31 cellular contexts compared by ENCODE assay signal in genomic region chrX:70497026-70497425, GRCh38.
"Had no signal": no experiment of that assay in that cellular context is flagged by ENCODE, and none has a peak within 500 bp of the region (broad histone marks: within the 10 kb centered on the region; RNA-seq: fewer than 3 reads in every experiment).

No MANE protein-coding gene starts in this region.

- H3K27me3 ChIP-seq: adrenal gland, body of pancreas, colonic mucosa had no signal

- H3K9me3 Mint-ChIP-seq: activated CD4-positive, alpha-beta memory T cell treated with anti-CD3 and anti-CD28 coated beads for 36 hours; activated CD4-positive, alpha-beta T cell treated with anti-CD3 and anti-CD28 coated beads, Interleukin-2, amount 10 ng/mL, durations not matched to agents 24 days and 14 days; activated naive CD4-positive, alpha-beta T cell treated with anti-CD3 and anti-CD28 coated beads for 36 hours; activated naive CD4-positive, alpha-beta T cell treated with anti-CD3 and anti-CD28 coated beads, Interleukin-2, amount 50 U/mL, for 24 hours; activated naive CD8-positive, alpha-beta T cell treated with anti-CD3 and anti-CD28 coated beads for 36 hours; activated naive CD8-positive, alpha-beta T cell treated with anti-CD3 and anti-CD28 coated beads, Interleukin-2, amount 50 U/mL, for 24 hours; activated T-helper 1 cell treated with anti-CD3 and anti-CD28 coated beads, Interleukin-12 subunit alpha, Interleukin-12 subunit beta, Interleukin-2, Interleukin-4 antibody, amounts not matched to agents 30 ng/mL and 10 ng/mL and 1 ng/mL, durations not matched to agents 14 hours and 24 hours and 36 hours; activated T-helper 2 cell treated with anti-CD3 and anti-CD28 coated beads, Interferon-gamma antibody, Interleukin-2, Interleukin-4, amounts not matched to agents 10 μg/mL and 5 μg/mL and 100 μg/mL, durations not matched to agents 14 hours and 24 hours and 36 hours had no signal

- ATAC-seq: activated CD4-positive, alpha-beta T cell treated with anti-CD3 and anti-CD28 coated beads for 36 hours; activated CD8-positive, alpha-beta memory T cell treated with anti-CD3 and anti-CD28 coated beads, Interleukin-2, amount 10 ng/mL, durations not matched to agents 7 days and 5 days; activated CD8-positive, alpha-beta T cell treated with anti-CD3 and anti-CD28 coated beads, Interleukin-2, amount 10 ng/mL, durations not matched to agents 7 days and 5 days; activated naive CD8-positive, alpha-beta T cell treated with anti-CD3 and anti-CD28 coated beads, Interleukin-2, amount 50 U/mL, for 24 hours; body of pancreas; esophagus mucosa had no signal

- H3K27me3 Mint-ChIP-seq: activated CD4-positive, alpha-beta memory T cell treated with anti-CD3 and anti-CD28 coated beads for 36 hours; activated CD4-positive, alpha-beta T cell treated with anti-CD3 and anti-CD28 coated beads for 36 hours; activated CD4-positive, alpha-beta T cell treated with anti-CD3 and anti-CD28 coated beads, Interleukin-2, amount 10 ng/mL, durations not matched to agents 24 days and 14 days; activated CD8-positive, alpha-beta memory T cell treated with anti-CD3 and anti-CD28 coated beads, Interleukin-2, amount 10 ng/mL, durations not matched to agents 7 days and 5 days; activated naive CD4-positive, alpha-beta T cell treated with anti-CD3 and anti-CD28 coated beads, Interleukin-2, amount 50 U/mL, for 24 hours; activated naive CD8-positive, alpha-beta T cell treated with anti-CD3 and anti-CD28 coated beads for 36 hours; activated naive CD8-positive, alpha-beta T cell treated with anti-CD3 and anti-CD28 coated beads, Interleukin-2, amount 50 U/mL, for 24 hours had no signal

- H3K4me3 Mint-ChIP-seq: activated CD4-positive, alpha-beta memory T cell treated with anti-CD3 and anti-CD28 coated beads for 36 hours; activated CD4-positive, alpha-beta T cell treated with anti-CD3 and anti-CD28 coated beads for 36 hours; activated CD4-positive, alpha-beta T cell treated with anti-CD3 and anti-CD28 coated beads, Interleukin-2, amount 10 ng/mL, durations not matched to agents 24 days and 14 days; activated CD8-positive, alpha-beta memory T cell treated with anti-CD3 and anti-CD28 coated beads, Interleukin-2, amount 10 ng/mL, durations not matched to agents 7 days and 5 days; activated CD8-positive, alpha-beta T cell treated with anti-CD3 and anti-CD28 coated beads, Interleukin-2, amount 10 ng/mL, durations not matched to agents 7 days and 5 days; activated naive CD4-positive, alpha-beta T cell treated with anti-CD3 and anti-CD28 coated beads for 36 hours; activated naive CD4-positive, alpha-beta T cell treated with anti-CD3 and anti-CD28 coated beads, Interleukin-2, amount 50 U/mL, for 24 hours; activated naive CD8-positive, alpha-beta T cell treated with anti-CD3 and anti-CD28 coated beads for 36 hours; activated naive CD8-positive, alpha-beta T cell treated with anti-CD3 and anti-CD28 coated beads, Interleukin-2, amount 50 U/mL, for 24 hours; activated T-helper 1 cell treated with anti-CD3 and anti-CD28 coated beads, Interleukin-12 subunit alpha, Interleukin-12 subunit beta, Interleukin-2, Interleukin-4 antibody, amounts not matched to agents 30 ng/mL and 10 ng/mL and 1 ng/mL, durations not matched to agents 14 hours and 24 hours and 36 hours; endodermal cell had no signal

- H3K9me3 ChIP-seq: adrenal gland, body of pancreas, colonic mucosa had no signal

- FAIRE-seq: frontal cortex had no signal

- H3K4me1 Mint-ChIP-seq: activated naive CD4-positive, alpha-beta T cell treated with anti-CD3 and anti-CD28 coated beads, Interleukin-2, amount 50 U/mL, for 24 hours; endodermal cell had no signal

- H3K27ac Mint-ChIP-seq: activated CD4-positive, alpha-beta memory T cell treated with anti-CD3 and anti-CD28 coated beads for 36 hours; activated CD4-positive, alpha-beta T cell treated with anti-CD3 and anti-CD28 coated beads for 36 hours; activated CD4-positive, alpha-beta T cell treated with anti-CD3 and anti-CD28 coated beads, Interleukin-2, amount 10 ng/mL, durations not matched to agents 24 days and 14 days; activated CD8-positive, alpha-beta memory T cell treated with anti-CD3 and anti-CD28 coated beads, Interleukin-2, amount 10 ng/mL, durations not matched to agents 7 days and 5 days; activated CD8-positive, alpha-beta T cell treated with anti-CD3 and anti-CD28 coated beads, Interleukin-2, amount 10 ng/mL, durations not matched to agents 7 days and 5 days; activated naive CD4-positive, alpha-beta T cell treated with anti-CD3 and anti-CD28 coated beads for 36 hours; activated naive CD4-positive, alpha-beta T cell treated with anti-CD3 and anti-CD28 coated beads, Interleukin-2, amount 50 U/mL, for 24 hours; activated naive CD8-positive, alpha-beta T cell treated with anti-CD3 and anti-CD28 coated beads for 36 hours; activated naive CD8-positive, alpha-beta T cell treated with anti-CD3 and anti-CD28 coated beads, Interleukin-2, amount 50 U/mL, for 24 hours; activated T-helper 1 cell treated with anti-CD3 and anti-CD28 coated beads, Interleukin-12 subunit alpha, Interleukin-12 subunit beta, Interleukin-2, Interleukin-4 antibody, amounts not matched to agents 30 ng/mL and 10 ng/mL and 1 ng/mL, durations not matched to agents 14 hours and 24 hours and 36 hours; activated T-helper 2 cell treated with anti-CD3 and anti-CD28 coated beads, Interferon-gamma antibody, Interleukin-2, Interleukin-4, amounts not matched to agents 10 μg/mL and 5 μg/mL and 100 μg/mL, durations not matched to agents 14 hours and 24 hours and 36 hours; endodermal cell had no signal

- DNase-seq: activated CD4-positive, alpha-beta memory T cell treated with anti-CD3 and anti-CD28 coated beads for 36 hours; activated CD4-positive, alpha-beta T cell treated with anti-CD3 and anti-CD28 coated beads for 36 hours; activated CD4-positive, alpha-beta T cell treated with anti-CD3 and anti-CD28 coated beads, Interleukin-2, amount 10 ng/mL, durations not matched to agents 24 days and 14 days; activated CD4-positive, CD25-positive, alpha-beta regulatory T cell; activated CD4-positive, CD25-positive, alpha-beta regulatory T cell treated with anti-CD3 and anti-CD28 coated beads, Interleukin-2, amount 50 U/mL, for 72 hours; activated CD8-positive, alpha-beta memory T cell treated with anti-CD3 and anti-CD28 coated beads, Interleukin-2, amount 10 ng/mL, durations not matched to agents 7 days and 5 days; activated CD8-positive, alpha-beta memory T cell treated with anti-CD3 and anti-CD28 coated beads, Interleukin-2, amount 50 U/mL, for 4 hours; activated CD8-positive, alpha-beta T cell treated with anti-CD3 and anti-CD28 coated beads, Interleukin-2, amount 10 ng/mL, durations not matched to agents 7 days and 5 days; activated effector memory CD4-positive, alpha-beta T cell treated with anti-CD3 and anti-CD28 coated beads, Interleukin-2, amount 50 U/mL, for 16 hours; activated naive CD4-positive, alpha-beta T cell treated with anti-CD3 and anti-CD28 coated beads for 36 hours; activated naive CD8-positive, alpha-beta T cell treated with anti-CD3 and anti-CD28 coated beads for 36 hours; activated naive CD8-positive, alpha-beta T cell treated with anti-CD3 and anti-CD28 coated beads, Interleukin-2, amount 50 U/mL, for 24 hours; activated T-cell treated with anti-CD3 and anti-CD28 coated beads, Interleukin-2, amount 50 U/mL, for 1 hour; activated T-cell treated with anti-CD3 and anti-CD28 coated beads, Interleukin-2, amount 50 U/mL, for 48 hours; adrenal gland; amygdala; aorta; body of pancreas; central memory CD4-positive, alpha-beta T cell; cerebellar nuclear complex; colonic mucosa; effector memory CD4-positive, alpha-beta T cell; endodermal cell; foreskin fibroblast; glutamatergic neuron; T-helper 2 cell had no signal

- H3K4me3 ChIP-seq: adrenal gland, body of pancreas, colonic mucosa had no signal

- H3K4me1 ChIP-seq: adrenal gland, colonic mucosa had no signal

- H3K36me3 ChIP-seq: adrenal gland, colonic mucosa had no signal

- H3K27ac ChIP-seq: adrenal gland, colonic mucosa had no signal
